Comparison of ENCODE assay signal across 23 cellular contexts in the genomic region with DNA sequence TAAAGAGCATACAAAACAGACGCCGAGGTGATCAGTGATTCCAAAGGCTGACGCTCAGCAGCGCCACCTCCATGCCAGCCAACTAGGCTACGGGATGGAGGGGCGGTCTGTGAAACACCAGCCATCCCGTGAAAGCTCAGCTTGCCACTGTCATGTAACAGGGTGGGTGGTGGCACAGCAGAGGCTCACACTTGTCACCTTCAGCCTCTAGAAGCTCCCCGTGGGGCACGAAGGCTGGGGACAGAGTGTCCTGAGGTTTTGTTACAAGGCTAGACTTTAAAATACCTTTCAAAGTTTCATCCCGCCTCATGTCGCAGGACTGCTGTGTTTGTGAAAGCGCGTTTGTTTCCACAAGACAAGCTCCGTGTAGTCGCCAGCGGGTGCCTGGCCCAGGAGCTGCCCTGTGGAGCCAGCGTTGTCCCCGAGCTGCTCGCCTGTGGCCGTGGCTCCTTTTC. TPM values are rescaled to one million over a fixed set of nuclear protein-coding genes. Genes with fewer than 3 reads are reported as not detected.
DNase-seq lines count a peak whose midpoint lies in the region; ATAC-seq, FAIRE-seq and TF ChIP-seq lines count a peak whose summit lies in the region.
"Had no signal": no experiment of that assay in that cellular context is flagged by ENCODE, and none has a peak within 500 bp of the region (broad histone marks: within the 10 kb centered on the region; RNA-seq: fewer than 3 reads in every experiment).

No MANE protein-coding gene starts in this region.

- H3K9me3 Mint-ChIP-seq in H9 (no peaks in the 10 kb centered on the region), astrocyte (ENCODE audit: unreplicated experiment) (no peaks in the 10 kb centered on the region), nephron progenitor cell (no peaks in the 10 kb centered on the region)
- H3K9me3 Mint-ChIP-seq: memory B cell; naive thymus-derived CD8-positive, alpha-beta T cell had no signal

- H3K23me2 ChIP-seq in H9 (ENCODE audit: insufficient read length, low read depth, low read length, poor library complexity, severe bottlenecking) = no peaks in the 10 kb centered on the region

- H3K36me3 Mint-ChIP-seq in H9 (ENCODE audit: insufficient read depth in 1 of 3, low read depth in 3 of 3) = peaks cover 2 to 42% (median 20%) of the 10 kb centered on the region in 3 experiments; a peak in 6 of 7 replicates
- peaks cover 4% of the 10 kb centered on the region for H3K36me3 Mint-ChIP-seq in astrocyte (ENCODE audit: low read depth, unreplicated experiment)
- peaks cover 6% of the 10 kb centered on the region for H3K36me3 Mint-ChIP-seq in nephron progenitor cell (ENCODE audit: low read depth)

- H3T11ph ChIP-seq in H9 (ENCODE audit: low read length) = no peak overlapping the region

- H2BK15ac ChIP-seq in H9 (ENCODE audit: low read depth, low read length) = no peak overlapping the region

- DNase-seq in BE2C (no peak), H9 (no peak), astrocyte (ENCODE audit: low read depth) (no peak), nephron progenitor cell (no peak), kidney tubule cell (ENCODE audit: low spot score) (no peak), activated gamma-delta T cell (lab: John Stamatoyannopoulos, UW) (no peak)
- DNase-seq: activated CD4-positive, CD25-positive, alpha-beta regulatory T cell; activated CD8-positive, alpha-beta memory T cell treated with anti-CD3 and anti-CD28 coated beads for 24 hours; DMS153; GOT3; islet precursor cell; naive thymus-derived CD8-positive, alpha-beta T cell; NCI-H1694 treated with DMSO at 0.1 percent for 48 hours; NCI-H345; NK-92 treated with Interleukin-12 subunit alpha and Interleukin-12 subunit beta, amount 100 ng/mL, for 24 hours; stimulated activated CD8-positive, alpha-beta memory T cell treated with anti-CD3 and anti-CD28 coated beads, Interleukin-4, amount 100 ng/mL, for 48 hours; substantia nigra; T-helper 2 cell had no signal

- H3K36me3 ChIP-seq in BE2C = peaks cover 54% of the 10 kb centered on the region
- H3K36me3 ChIP-seq in astrocyte (ENCODE audit: insufficient read depth, low read length) = peaks cover 26% of the 10 kb centered on the region

- H3K4me1 ChIP-seq in BE2C (peaks cover 40% of the 10 kb centered on the region), H9 (ENCODE audit: insufficient read depth, low read length) (no peaks in the 10 kb centered on the region), astrocyte (ENCODE audit: insufficient read depth, low read length) (peaks cover 22% of the 10 kb centered on the region)

- H3K4ac ChIP-seq in H9 (ENCODE audit: low read depth, low read length) = no peak overlapping the region

- H3K79me1 ChIP-seq in H9 (ENCODE audit: insufficient read depth, low read depth, low read length, poor library complexity, severe bottlenecking) = no peaks in the 10 kb centered on the region

- no peak overlapping the region for H3K4me2 ChIP-seq in H9 (ENCODE audit: insufficient read depth, insufficient read length, low read length)
- H3K4me2 ChIP-seq in astrocyte (ENCODE audit: low read length) = no peak overlapping the region
- H3K4me2 ChIP-seq: smooth muscle cell had no signal

- H3K9ac ChIP-seq in H9 (ENCODE audit: extremely low read depth, insufficient read length, low read length) (no peak overlapping the region), astrocyte (ENCODE audit: low read length) (no peak overlapping the region)

- no peak overlapping the region for H2AFZ ChIP-seq in H9 (ENCODE audit: low read length)
- H2AFZ ChIP-seq in astrocyte (ENCODE audit: low read depth, low read length) = no peak overlapping the region

- no peaks in the 10 kb centered on the region for H3K27me3 ChIP-seq in BE2C
- no peaks in the 10 kb centered on the region for H3K27me3 ChIP-seq in H9 (ENCODE audit: insufficient read depth, low read length)
- H3K27me3 ChIP-seq in astrocyte (ENCODE audit: insufficient read depth, low read length) = no peaks in the 10 kb centered on the region

- no peak overlapping the region for H4K8ac ChIP-seq in H9 (replicated peaks; ENCODE audit: insufficient read length, low read depth, low read length)

- peaks cover under 1% of the 10 kb centered on the region; the same call in 1 of the 2 replicates for H3K27me3 Mint-ChIP-seq in H9 (ENCODE audit: low read depth)
- no peaks in the 10 kb centered on the region for H3K27me3 Mint-ChIP-seq in astrocyte (ENCODE audit: low read depth, unreplicated experiment)
- peaks cover 3% of the 10 kb centered on the region for H3K27me3 Mint-ChIP-seq in nephron progenitor cell (ENCODE audit: low read depth, poor library complexity)
- H3K27me3 Mint-ChIP-seq: memory B cell; naive thymus-derived CD8-positive, alpha-beta T cell; progenitor cell of endocrine pancreas had no signal

- H3K4me3 ChIP-seq in BE2C (ENCODE audit: low read depth, low read length) = no peak overlapping the region
- H3K4me3 ChIP-seq in astrocyte (ENCODE audit: insufficient read depth, low read depth, low read length) = no peak overlapping the region
- H3K4me3 ChIP-seq: smooth muscle cell had no signal

- H3K23ac ChIP-seq in H9 (ENCODE audit: insufficient read length, low read depth, low read length) = no peak overlapping the region

- H2BK12ac ChIP-seq in H9 (ENCODE audit: insufficient read length, low read depth, low read length) = no peak overlapping the region

- H3K18ac ChIP-seq in H9 (ENCODE audit: insufficient read length, low read depth, low read length) = no peak overlapping the region

- H3K4me1 Mint-ChIP-seq in H9 (peaks cover 10 to 13% of the 10 kb centered on the region in 2 experiments; a peak in 3 of 4 replicates), astrocyte (ENCODE audit: low read depth, unreplicated experiment) (peaks cover 19% of the 10 kb centered on the region), nephron progenitor cell (peaks cover 29% of the 10 kb centered on the region)

- H3K27ac Mint-ChIP-seq in H9 (no peak overlapping the region), astrocyte (ENCODE audit: unreplicated experiment) (peak overlapping the region; percentile 18), nephron progenitor cell (peak overlapping the region; percentile 81)

- H3K79me2 ChIP-seq in H9 (ENCODE audit: insufficient read depth, low read length) = no peaks in the 10 kb centered on the region
- H3K79me2 ChIP-seq in astrocyte (ENCODE audit: insufficient read depth, low read length) = peaks cover 87% of the 10 kb centered on the region

- H3K56ac ChIP-seq in H9 (ENCODE audit: insufficient read length, low read depth, low read length) = no peak overlapping the region

- TF ChIP-seq CTCF in BE2C (IDR thresholded peaks at IDR 0.05; ENCODE audit: low read depth, low read length) = peak; percentile 34
- TF ChIP-seq CTCF in H9 (conservative IDR thresholded peaks at IDR 0.05) = peak; percentile 42; the same call in 2 of the 3 replicates
- no peak for TF ChIP-seq CTCF in astrocyte (IDR thresholded peaks at IDR 0.05; ENCODE audit: insufficient read depth, low read depth, low read length)
- TF ChIP-seq CTCF in nephron progenitor cell (IDR thresholded peaks at IDR 0.05) = no peak

- no peak for FAIRE-seq in astrocyte (lab: Jason Lieb, UNC)

- WGBS in H9 (ENCODE audit: extremely low coverage, insufficient read length, low lambda C conversion rate) = no CpG with 5 or more reads among the region's 20 CpGs

- H3K4me3 Mint-ChIP-seq in H9 (no peak overlapping the region), astrocyte (ENCODE audit: unreplicated experiment) (no peak overlapping the region), nephron progenitor cell (no peak overlapping the region)
- H3K4me3 Mint-ChIP-seq: memory B cell had no signal

- no peak overlapping the region for H2BK120ac ChIP-seq in H9 (ENCODE audit: low read depth, low read length, poor library complexity, severe bottlenecking)

- H4K20me1 ChIP-seq in H9 (ENCODE audit: control insufficient read depth, insufficient read depth, insufficient read length) (peaks cover 3% of the 10 kb centered on the region), astrocyte (ENCODE audit: insufficient read depth, low read length) (peaks cover 82% of the 10 kb centered on the region)

- no peak overlapping the region for H3K14ac ChIP-seq in H9 (ENCODE audit: insufficient read depth, low read length)

- H2BK5ac ChIP-seq in H9 (ENCODE audit: insufficient read length, low read length) = no peak overlapping the region

- no peaks in the 10 kb centered on the region for H3K9me3 ChIP-seq in BE2C
- H3K9me3 ChIP-seq in H9 (ENCODE audit: control insufficient read depth, low read depth, low read length) = no peaks in the 10 kb centered on the region
- H3K9me3 ChIP-seq in astrocyte (ENCODE audit: insufficient read depth, low read depth, low read length) = no peaks in the 10 kb centered on the region

- no peak overlapping the region for H4K5ac ChIP-seq in H9 (ENCODE audit: insufficient read length, low read depth, low read length)

- H4K91ac ChIP-seq in H9 (ENCODE audit: insufficient read length, low read depth, low read length) = no peak overlapping the region

- no peak overlapping the region for H2BK20ac ChIP-seq in H9 (ENCODE audit: low read depth, low read length, poor library complexity, severe bottlenecking)

- H2AK5ac ChIP-seq in H9 (ENCODE audit: insufficient read length, low read length) = no peak overlapping the region

- ATAC-seq in HG03196 (IDR thresholded peaks at IDR 0.05; ENCODE audit: unreplicated experiment) (no peak), HG03439 (IDR thresholded peaks at IDR 0.05; ENCODE audit: unreplicated experiment) (no peak)
- ATAC-seq: naive thymus-derived CD8-positive, alpha-beta T cell had no signal

- no peak overlapping the region for H3K27ac ChIP-seq in H9 (ENCODE audit: insufficient read length, low read depth, low read length)
- no peak overlapping the region for H3K27ac ChIP-seq in astrocyte (ENCODE audit: low read depth, low read length)

RNA-seq across cellular contexts. Expression of gene XRCC3, which starts 20.7 kb away (rescaled TPM):
- polyA plus RNA-seq in BE2C (2012; ENCODE audit: insufficient read depth, insufficient read length, low read depth) = 14.1 TPM
- total RNA-seq in H9 (2021) = 42.6 and 45.3 TPM in 2 replicates
- 2.3 and 5.2 TPM in 2 replicates for total RNA-seq in astrocyte

RNA-seq across cellular contexts. Expression of gene ZFYVE21, which starts 21.0 kb away (rescaled TPM):
- 41.4 TPM for polyA plus RNA-seq in BE2C (2012; ENCODE audit: insufficient read depth, insufficient read length, low read depth)
- total RNA-seq in H9 (2021) (49.7 and 50.5 TPM in 2 replicates), astrocyte (41.7 and 42.0 TPM in 2 replicates)

Comparison
In these comparisons a context has a peak if more than half of its experiments do, and no peak if none do; other contexts are left out.
1. CTCF ChIP-seq: peak in BE2C (single experiment) and H9 (single experiment); none in astrocyte (single experiment) and nephron progenitor cell (single experiment).
2. H3K27ac Mint-ChIP-seq: peak in astrocyte (single experiment) and nephron progenitor cell (single experiment); none in H9 (0 of 3).